8 cellular contexts compared by ENCODE assay signal in genomic region chr2:47177042-47177565, GRCh38. TPM values are rescaled to one million over a fixed set of nuclear protein-coding genes. Genes with fewer than 3 reads are reported as not detected.
DNase-seq lines count a peak whose midpoint lies in the region; ATAC-seq and TF ChIP-seq lines count a peak whose summit lies in the region.

No MANE protein-coding gene starts in this region.

- peak overlapping the region; percentile 95 for H3K27ac ChIP-seq in mammary epithelial cell (ENCODE audit: insufficient read depth, low read depth, low read length)

- H3K27ac Mint-ChIP-seq in T-helper 1 cell treated with Interleukin-12 subunit alpha and Interleukin-12 subunit beta and Interleukin-4 antibody, amounts not matched to agents 30 μg/mL and 1 μg/mL, for 36 hours = peak overlapping the region; percentile 98

- H3K36me3 ChIP-seq in mammary epithelial cell (ENCODE audit: insufficient read depth, low read length) = no peaks in the 10 kb centered on the region
- no peaks in the 10 kb centered on the region for H3K36me3 ChIP-seq in mucosa of stomach (ENCODE audit: control insufficient read depth, insufficient read depth, low read length)

- no peak for TF ChIP-seq CTCF in mammary epithelial cell (conservative IDR thresholded peaks at IDR 0.05 in 1 of 2, IDR thresholded peaks at IDR 0.05 in 1 of 2; ENCODE audit: extremely low read depth in 1 of 2, insufficient read depth in 1 of 2, low read depth in 1 of 2, low read length in 2 of 2)

- H3K9ac ChIP-seq in mammary epithelial cell (ENCODE audit: insufficient read depth, low read length) = peak overlapping the region; percentile 83
- peak overlapping the region; percentile 99 for H3K9ac ChIP-seq in mucosa of stomach (ENCODE audit: low read length)

- H3K9me3 Mint-ChIP-seq in T-helper 1 cell treated with Interleukin-12 subunit alpha and Interleukin-12 subunit beta and Interleukin-4 antibody, amounts not matched to agents 30 μg/mL and 1 μg/mL, for 36 hours = no peaks in the 10 kb centered on the region

- H3K79me2 ChIP-seq in mammary epithelial cell (ENCODE audit: insufficient read depth, low read length) = peaks cover 44% of the 10 kb centered on the region

- peak overlapping the region; percentile 83 for H2AFZ ChIP-seq in mammary epithelial cell (ENCODE audit: low read depth, low read length)

- dilution Hi-C loops in mammary epithelial cell (cut with HindIII; ENCODE audit: low sequenced_read_pairs) = no loop called here

- H3K9me3 ChIP-seq in mammary epithelial cell (replicated peaks; ENCODE audit: insufficient read depth, low read length) (no peaks in the 10 kb centered on the region), mucosa of stomach (ENCODE audit: control insufficient read depth, low read length) (no peaks in the 10 kb centered on the region)

- in situ Hi-C loops in mammary epithelial cell (cut with MboI; ENCODE audit: low sequenced_read_pairs in 2 of 2) = no loop called here

- peaks cover 46% of the 10 kb centered on the region for H3K4me1 Mint-ChIP-seq in T-helper 1 cell treated with Interleukin-12 subunit alpha and Interleukin-12 subunit beta and Interleukin-4 antibody, amounts not matched to agents 30 μg/mL and 1 μg/mL, for 36 hours (ENCODE audit: low read depth)

- H3K27me3 ChIP-seq in mammary epithelial cell (ENCODE audit: insufficient read depth, low read length) (no peaks in the 10 kb centered on the region), mucosa of stomach (ENCODE audit: control insufficient read depth, insufficient read depth, low read length) (no peaks in the 10 kb centered on the region)

- H3K4me1 ChIP-seq in mammary epithelial cell (ENCODE audit: insufficient read depth, low read length) (peaks cover 25% of the 10 kb centered on the region), mucosa of stomach (ENCODE audit: control insufficient read depth, insufficient read depth, low read length) (peaks cover 26% of the 10 kb centered on the region)

- WGBS in mammary epithelial cell (ENCODE audit: low coverage, missing lambda C conversion rate) = 11% methylated on average over 16 of the region's 16 CpGs

- peak; percentile 4 for ATAC-seq in HG03460 (IDR thresholded peaks at IDR 0.05; ENCODE audit: unreplicated experiment)

- peaks cover 11% of the 10 kb centered on the region for H3K36me3 Mint-ChIP-seq in T-helper 1 cell treated with Interleukin-12 subunit alpha and Interleukin-12 subunit beta and Interleukin-4 antibody, amounts not matched to agents 30 μg/mL and 1 μg/mL, for 36 hours (ENCODE audit: low read depth)

- peaks cover 11% of the 10 kb centered on the region for H4K20me1 ChIP-seq in mammary epithelial cell (ENCODE audit: insufficient read depth, low read length)

- CTCF ChIA-PET in mammary epithelial cell (lab: Charles Lee; ENCODE audit: low non-redundant PET) = no interaction called here

- peak overlapping the region; percentile 98 for H3K4me3 Mint-ChIP-seq in T-helper 1 cell treated with Interleukin-12 subunit alpha and Interleukin-12 subunit beta and Interleukin-4 antibody, amounts not matched to agents 30 μg/mL and 1 μg/mL, for 36 hours

- peak overlapping the region; percentile 84 for H3K4me2 ChIP-seq in mammary epithelial cell (ENCODE audit: insufficient read depth, low read depth, low read length)

- DNase-seq in T-helper 1 cell = no peak
- no peak for DNase-seq in mammary epithelial cell
- DNase-seq in T-helper 9 cell = no peak
- no peak for DNase-seq in NAMALWA (ENCODE audit: low spot score)
- no peak for DNase-seq in cerebellar cortex (ENCODE audit: low spot score)

- H3K4me3 ChIP-seq in mammary epithelial cell (replicated peaks in 1 of 3; ENCODE audit: insufficient read depth in 1 of 3, low read depth in 2 of 3, low read length in 3 of 3) (peak overlapping the region; percentile 22 to 98 (median 91)), mucosa of stomach (ENCODE audit: low read length) (peak overlapping the region; percentile 92)

- BruUV-seq in mammary epithelial cell (replicated peaks; lab: Mats Ljungman, UMichigan) = TSS peak; percentile 42

- H3K27me3 Mint-ChIP-seq in T-helper 1 cell treated with Interleukin-12 subunit alpha and Interleukin-12 subunit beta and Interleukin-4 antibody, amounts not matched to agents 30 μg/mL and 1 μg/mL, for 36 hours (ENCODE audit: low read depth) = peaks cover 5% of the 10 kb centered on the region

- intact Hi-C loops in mammary epithelial cell (cut with micrococcal nuclease) = no loop called here

RNA-seq across cellular contexts. Expression of gene CALM2, which starts 0.8 kb away (rescaled TPM):
- 100 to 1,000 TPM; 318 to 470 TPM for total RNA-seq in mammary epithelial cell
- 498 TPM for polyA plus RNA-seq in mammary epithelial cell
- polyA minus RNA-seq in mammary epithelial cell = 173 TPM

RNA-seq across cellular contexts. Expression of gene STPG4, which starts 22.0 kb away (rescaled TPM):
- under 1 TPM; 0.17 to 0.64 TPM for total RNA-seq in mammary epithelial cell
- polyA plus RNA-seq in mammary epithelial cell = not detected
- not detected for polyA minus RNA-seq in mammary epithelial cell
